1 cellular context compared by ENCODE assay signal in genomic region chr3:139301654-139302053, GRCh38.
TF ChIP-seq lines count a peak whose summit lies in the region.

No MANE protein-coding gene starts in this region.

TF ChIP-seq in SK-N-SH, 30 proteins besides CTCF, POLR2A, EP300 and RAD21:
- no peak for TF ChIP-seq CHD2 (IDR thresholded peaks at IDR 0.05; ENCODE audit: low read length, partially characterized antibody)
- no peak for TF ChIP-seq USF1 (IDR thresholded peaks at IDR 0.05; ENCODE audit: borderline replicate concordance, low read depth)
- TF ChIP-seq RXRA (IDR thresholded peaks at IDR 0.05; ENCODE audit: borderline replicate concordance, low read depth): no peak
- TF ChIP-seq MEF2A (IDR thresholded peaks at IDR 0.05; ENCODE audit: borderline replicate concordance, low read depth): no peak
- no peak for TF ChIP-seq EZH2phosphoT487 (IDR thresholded peaks at IDR 0.05; ENCODE audit: borderline replicate concordance, low read depth)
- TF ChIP-seq PBX3 (IDR thresholded peaks at IDR 0.05): no peak
- no peak for TF ChIP-seq YY1 (IDR thresholded peaks at IDR 0.05; ENCODE audit: low read depth)
- TF ChIP-seq MAX (IDR thresholded peaks at IDR 0.05; ENCODE audit: low read depth): no peak
